12 cellular contexts compared by ENCODE assay signal in the genomic region with DNA sequence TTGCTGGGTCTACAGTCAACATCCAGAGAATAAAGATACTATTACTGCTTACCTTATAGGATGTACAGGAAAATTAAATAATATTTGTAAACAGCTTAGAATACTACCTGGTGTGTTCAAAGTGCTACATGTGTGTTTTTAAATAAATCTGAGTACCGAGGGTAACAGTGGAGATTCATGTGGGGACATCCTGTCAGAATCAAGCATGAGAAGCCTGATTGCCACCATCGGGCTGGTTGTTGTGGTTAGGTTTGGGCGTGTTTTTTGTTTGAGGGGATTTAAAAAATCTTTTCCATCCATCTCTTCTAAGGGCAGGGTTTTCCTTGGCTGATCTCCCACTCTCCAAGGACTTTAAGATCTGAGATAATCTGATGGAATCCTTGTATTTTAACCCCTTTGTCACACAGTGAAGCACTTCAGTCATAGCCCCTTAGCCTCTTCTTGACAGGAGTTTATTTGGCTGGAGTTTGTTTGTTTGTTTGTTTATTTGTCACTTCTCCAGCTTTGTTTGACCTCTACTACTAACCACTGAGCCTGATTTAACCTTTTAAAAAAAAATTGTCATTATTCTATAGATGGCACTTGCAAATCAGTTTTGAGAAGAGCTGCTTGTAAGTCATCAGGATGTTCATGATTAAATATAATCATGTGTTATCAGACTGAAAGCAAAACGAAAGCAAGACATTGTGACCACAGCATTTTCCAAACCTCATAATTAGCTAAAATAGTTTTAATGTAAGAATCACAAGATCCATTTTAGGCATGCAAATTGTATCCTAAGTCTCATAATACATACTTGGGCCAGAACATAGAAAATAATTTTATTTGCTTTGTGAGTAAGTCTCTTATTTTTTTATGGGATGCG.
"Had no signal": no experiment of that assay in that cellular context is flagged by ENCODE, and none has a peak within 500 bp of the region (broad histone marks: within the 10 kb centered on the region; RNA-seq: fewer than 3 reads in every experiment).

No MANE protein-coding gene starts in this region.

- H3K36me3 Mint-ChIP-seq: activated CD4-positive, alpha-beta memory T cell treated with anti-CD3 and anti-CD28 coated beads for 36 hours; activated naive CD8-positive, alpha-beta T cell; stimulated activated memory B cell treated with anti-CD40 and anti-IgM and Interleukin-4, amounts not matched to agents 10 μg/mL and 1 μg/mL and 100 μg/mL, for 72 hours had no signal

- H3K27me3 Mint-ChIP-seq: activated CD4-positive, alpha-beta memory T cell treated with anti-CD3 and anti-CD28 coated beads for 36 hours; activated naive CD8-positive, alpha-beta T cell; stimulated activated memory B cell treated with anti-CD40 and anti-IgM and Interleukin-4, amounts not matched to agents 10 μg/mL and 1 μg/mL and 100 μg/mL, for 72 hours had no signal

- H3K36me3 ChIP-seq: right atrium auricular region had no signal

- ATAC-seq: activated T-cell treated with anti-CD3 and anti-CD28 coated beads, Interleukin-2, amount 50 U/mL, for 4 hours; stimulated activated memory B cell treated with anti-CD40 and anti-IgM and Interleukin-4, amounts not matched to agents 10 μg/mL and 1 μg/mL and 100 μg/mL, for 72 hours had no signal

- H3K4me1 Mint-ChIP-seq: stimulated activated memory B cell treated with anti-CD40 and anti-IgM and Interleukin-4, amounts not matched to agents 10 μg/mL and 1 μg/mL and 100 μg/mL, for 72 hours had no signal

- FAIRE-seq: bronchial epithelial cell, endothelial cell of umbilical vein, small intestine had no signal

- H3K27ac Mint-ChIP-seq: activated CD4-positive, alpha-beta memory T cell treated with anti-CD3 and anti-CD28 coated beads for 36 hours; activated naive CD8-positive, alpha-beta T cell; stimulated activated memory B cell treated with anti-CD40 and anti-IgM and Interleukin-4, amounts not matched to agents 10 μg/mL and 1 μg/mL and 100 μg/mL, for 72 hours had no signal

- H3K27me3 ChIP-seq: right atrium auricular region had no signal

- H3K27ac ChIP-seq: right atrium auricular region had no signal

- H3K4me3 Mint-ChIP-seq: activated CD4-positive, alpha-beta memory T cell treated with anti-CD3 and anti-CD28 coated beads for 36 hours; activated naive CD8-positive, alpha-beta T cell; activated T-cell treated with anti-CD3 and anti-CD28 coated beads, Interleukin-2, amount 50 U/mL, for 4 hours; neural crest cell; stimulated activated memory B cell treated with anti-CD40 and anti-IgM and Interleukin-4, amounts not matched to agents 10 μg/mL and 1 μg/mL and 100 μg/mL, for 72 hours had no signal

- H3K4me3 ChIP-seq: right atrium auricular region had no signal

- DNase-seq: activated CD4-positive, alpha-beta memory T cell treated with anti-CD3 and anti-CD28 coated beads for 36 hours; activated CD4-positive, alpha-beta T cell treated with anti-CD3 and anti-CD28 coated beads for 1 hour; activated effector memory CD4-positive, alpha-beta T cell treated with anti-CD3 and anti-CD28 coated beads, Interleukin-2, amount 50 U/mL, for 16 hours; activated T-cell treated with anti-CD3 and anti-CD28 coated beads, Interleukin-2, amount 50 U/mL, for 4 hours; mesendoderm; small intestine had no signal

- H3K4me1 ChIP-seq: right atrium auricular region had no signal
